29 cellular contexts compared by ENCODE assay signal in genomic region chr10:48623009-48623408, GRCh38.
"Had no signal": no experiment of that assay in that cellular context is flagged by ENCODE, and none has a peak within 500 bp of the region (broad histone marks: within the 10 kb centered on the region; RNA-seq: fewer than 3 reads in every experiment).

No MANE protein-coding gene starts in this region.

- H3K4me3 ChIP-seq: gastrocnemius medialis, lung, mucosa of descending colon, pancreas, right lobe of liver, suprapubic skin, transverse colon, upper lobe of right lung, uterus had no signal

- H3K27me3 ChIP-seq: gastrocnemius medialis, neutrophil, pancreas, right lobe of liver, suprapubic skin, transverse colon, upper lobe of right lung, uterus had no signal

- H3K9me3 Mint-ChIP-seq: endodermal cell; memory B cell; natural killer cell treated with Interleukin-12 subunit alpha and Interleukin-12 subunit beta and Interleukin-15 and Interleukin-18, amount 100 ng/mL, for 72 hours had no signal

- H3K27ac Mint-ChIP-seq: endodermal cell; memory B cell; mesothelial cell of epicardium; naive B cell; natural killer cell treated with Interleukin-12 subunit alpha and Interleukin-12 subunit beta and Interleukin-15 and Interleukin-18, amount 100 ng/mL, for 72 hours; stimulated activated naive CD8-positive, alpha-beta T cell treated with anti-CD3 and anti-CD28 coated beads, Interleukin-15, amount 100 ng/mL, for 72 hours had no signal

- H3K4me3 Mint-ChIP-seq: endodermal cell; memory B cell; mesothelial cell of epicardium; natural killer cell treated with Interleukin-12 subunit alpha and Interleukin-12 subunit beta and Interleukin-15 and Interleukin-18, amount 100 ng/mL, for 72 hours; neural crest cell; stimulated activated naive CD8-positive, alpha-beta T cell treated with anti-CD3 and anti-CD28 coated beads, Interleukin-15, amount 100 ng/mL, for 72 hours had no signal

- ATAC-seq: esophagus mucosa; gastrocnemius medialis; left colon; mucosa of descending colon; pancreas; stimulated activated naive CD8-positive, alpha-beta T cell treated with anti-CD3 and anti-CD28 coated beads, Interleukin-15, amount 100 ng/mL, for 72 hours had no signal

- H3K27ac ChIP-seq: epithelial cell of prostate, gastrocnemius medialis, neutrophil, pancreas, right lobe of liver, suprapubic skin, transverse colon, upper lobe of right lung, uterus had no signal

- H3K9me3 ChIP-seq: mucosa of descending colon, neutrophil, pancreas, right lobe of liver, suprapubic skin, transverse colon, upper lobe of right lung, uterus had no signal

- H3K4me1 ChIP-seq: gastrocnemius medialis, pancreas, right lobe of liver, suprapubic skin, transverse colon, upper lobe of right lung, uterus had no signal

- DNase-seq: effector CD8-positive, alpha-beta T cell; endodermal cell; foreskin fibroblast; gastrocnemius medialis; head of caudate nucleus; hippocampal formation; left colon; mucosa of descending colon; naive B cell; pancreas; retina; right lobe of liver; small intestine; stimulated activated CD4-positive, alpha-beta T cell treated with anti-CD3 and anti-CD28 coated beads, Interleukin-15, amount 100 ng/mL, for 24 hours; stimulated activated CD4-positive, alpha-beta T cell treated with anti-CD3 and anti-CD28 coated beads, Interleukin-2, amount 100 ng/mL, for 48 hours; stimulated activated naive CD4-positive, alpha-beta T cell; stimulated activated naive CD8-positive, alpha-beta T cell treated with anti-CD3 and anti-CD28 coated beads, Interleukin-15, amount 100 ng/mL, for 72 hours; transverse colon; upper lobe of right lung; uterus had no signal

- H3K36me3 ChIP-seq: gastrocnemius medialis, neutrophil, pancreas, right lobe of liver, suprapubic skin, transverse colon, upper lobe of right lung, uterus had no signal

- H3K4me1 Mint-ChIP-seq: endodermal cell; mesothelial cell of epicardium; neural crest cell; stimulated activated naive CD8-positive, alpha-beta T cell treated with anti-CD3 and anti-CD28 coated beads, Interleukin-15, amount 100 ng/mL, for 72 hours had no signal
